In genomic region chr10:75662715-75663114, GRCh38 we compare ENCODE assay signal across 12 cellular contexts.
A peak's percentile ranks its signal among the peaks of the same experiment; 100 is the strongest.
DNase-seq lines count a peak whose midpoint lies in the region; ATAC-seq and TF ChIP-seq lines count a peak whose summit lies in the region.
"Had no signal": no experiment of that assay in that cellular context is flagged by ENCODE, and none has a peak within 500 bp of the region (broad histone marks: within the 10 kb centered on the region; RNA-seq: fewer than 3 reads in every experiment).

No MANE protein-coding gene starts in this region.

- H3K4me3 ChIP-seq in AG10803 (ENCODE audit: low read length) (no peak overlapping the region), left ventricle myocardium inferior (no peak overlapping the region), dorsolateral prefrontal cortex (no peak overlapping the region)

- intact Hi-C loops in left ventricle myocardium inferior (cut with micrococcal nuclease) (no loop called here), sciatic nerve (cut with DNase I) (no loop called here), dorsolateral prefrontal cortex (cut with DNase I) (no loop called here)

- H3K27me3 ChIP-seq in left ventricle myocardium inferior (ENCODE audit: low read depth) (no peaks in the 10 kb centered on the region), dorsolateral prefrontal cortex (peaks cover 0 to 21% (median 0%) of the 10 kb centered on the region in 45 donors)

- no peak for TF ChIP-seq CTCF in AG10803 (conservative IDR thresholded peaks at IDR 0.05; ENCODE audit: low read length)
- TF ChIP-seq CTCF in left ventricle myocardium inferior (IDR thresholded peaks at IDR 0.05; ENCODE audit: borderline replicate concordance), result no peak
- TF ChIP-seq CTCF in GM20000 (IDR thresholded peaks at IDR 0.05; ENCODE audit: extremely low read depth, missing control alignments), result no peak
- no peak for TF ChIP-seq CTCF in dorsolateral prefrontal cortex (IDR thresholded peaks at IDR 0.05 in 54 of 56, conservative IDR thresholded peaks at IDR 0.05 in 2 of 56; ENCODE audit: low read depth in 1 of 56, partially characterized antibody in 56 of 56)

- peak; percentile 98 for DNase-seq in AG10803 (ENCODE audit: low read depth)
- DNase-seq in amniotic epithelial cell (ENCODE audit: low read depth), result peak; percentile 80
- DNase-seq in left ventricle myocardium inferior, result peak; percentile 55
- DNase-seq in sciatic nerve (ENCODE audit: low spot score), result no peak
- DNase-seq in GM20000 (ENCODE audit: low spot score), result no peak
- DNase-seq in dorsolateral prefrontal cortex, result no peak
- DNase-seq: amniotic stem cell; NCI-H2107; stimulated activated CD4-positive, alpha-beta T cell treated with anti-CD3 and anti-CD28 coated beads, Interleukin-2, amount 100 ng/mL, for 48 hours; T-helper 9 cell had no signal

- peaks cover 28% of the 10 kb centered on the region for H3K4me1 ChIP-seq in left ventricle myocardium inferior

- H3K9me3 ChIP-seq in left ventricle myocardium inferior (replicated peaks), result no peaks in the 10 kb centered on the region

- ATAC-seq in sciatic nerve (peak; percentile 97), HG03565 (IDR thresholded peaks at IDR 0.05; ENCODE audit: unreplicated experiment) (no peak), GM19463 (IDR thresholded peaks at IDR 0.05; ENCODE audit: unreplicated experiment) (no peak)

- H3K36me3 ChIP-seq in left ventricle myocardium inferior, result no peaks in the 10 kb centered on the region

- peak overlapping the region; percentile 69 for H3K27ac ChIP-seq in left ventricle myocardium inferior (replicated peaks)
- no peak overlapping the region for H3K27ac ChIP-seq in dorsolateral prefrontal cortex

Comparison
In these comparisons a context has a peak if more than half of its experiments do, and no peak if none do; other contexts are left out.
1. DNase-seq: peak in AG10803 (single experiment), amniotic epithelial cell (single experiment) and left ventricle myocardium inferior (single experiment); none in sciatic nerve (single experiment), GM20000 (single experiment) and dorsolateral prefrontal cortex (0 of 10).